In genomic region chr9:91101598-91102168, GRCh38 we compare ENCODE assay signal across 9 cellular contexts.
DNase-seq lines count a peak whose midpoint lies in the region; ATAC-seq, FAIRE-seq and TF ChIP-seq lines count a peak whose summit lies in the region.
"Had no signal": no experiment of that assay in that cellular context is flagged by ENCODE, and none has a peak within 500 bp of the region (broad histone marks: within the 10 kb centered on the region; RNA-seq: fewer than 3 reads in every experiment).

No MANE protein-coding gene starts in this region.

- no peak for FAIRE-seq in GM12891 (lab: Jason Lieb, UNC)
- FAIRE-seq: endometrium had no signal

- H3K27ac ChIP-seq in coronary artery = peak overlapping the region; percentile 52 to 53

- no peak for DNase-seq in coronary artery (ENCODE audit: low spot score)
- peak; percentile 54 to 87 (median 81) for DNase-seq in stimulated activated CD4-positive, alpha-beta T cell treated with anti-CD3 and anti-CD28 coated beads, TNF-alpha, amount 100 ng/mL, for 48 hours (ENCODE audit: low read depth in 3 of 3)
- DNase-seq in COR-L47 (lab: John Stamatoyannopoulos, UW) = no peak
- no peak for DNase-seq in ecto neural progenitor cell (ENCODE audit: low spot score)
- no peak for DNase-seq in GM12891 (ENCODE audit: insufficient read length, low spot score)

- no peak overlapping the region for H3K4me3 ChIP-seq in coronary artery

- no peak for TF ChIP-seq CTCF in coronary artery (IDR thresholded peaks at IDR 0.05)

- no peak for TF ChIP-seq POLR2A in GM12891 (IDR thresholded peaks at IDR 0.05; ENCODE audit: low read depth, low read length)

- peak; percentile 82 for ATAC-seq in GM19372 (IDR thresholded peaks at IDR 0.05; ENCODE audit: low read depth, unreplicated experiment)
- peak; percentile 51 to 52 for ATAC-seq in activated CD4-positive, CD25-positive, alpha-beta regulatory T cell treated with anti-CD3 and anti-CD28 coated beads, Interleukin-2, amount 50 U/mL, for 24 hours
- no peak for ATAC-seq in GM18519 (IDR thresholded peaks at IDR 0.05; ENCODE audit: low FRiP score, unreplicated experiment)

TF ChIP-seq in GM12891, 5 proteins besides CTCF, POLR2A, EP300 and RAD21:
- TF ChIP-seq POLR2AphosphoS5 (IDR thresholded peaks at IDR 0.05; ENCODE audit: low read depth, low read length) = no peak
- no peak for TF ChIP-seq SPI1 (IDR thresholded peaks at IDR 0.05; ENCODE audit: low read depth, low read length)
- no peak for TF ChIP-seq TAF1 (IDR thresholded peaks at IDR 0.05; ENCODE audit: low read depth, low read length)
- TF ChIP-seq PAX5 (IDR thresholded peaks at IDR 0.05; ENCODE audit: insufficient read depth, low read length, severe bottlenecking) = no peak
- no peak for TF ChIP-seq POU2F2 (IDR thresholded peaks at IDR 0.05; ENCODE audit: low read depth, low read length)

Comparison
In these comparisons a context has a peak if more than half of its experiments do, and no peak if none do; other contexts are left out.
1. DNase-seq: peak in stimulated activated CD4-positive, alpha-beta T cell treated with anti-CD3 and anti-CD28 coated beads, TNF-alpha, amount 100 ng/mL, for 48 hours (3 of 3); none in coronary artery (single experiment), COR-L47 (single experiment), ecto neural progenitor cell (single experiment) and GM12891 (single experiment).